In genomic region chr4:6777636-6778281, GRCh38 we compare ENCODE assay signal across 13 cellular contexts. TPM values are rescaled to one million over a fixed set of nuclear protein-coding genes. Genes with fewer than 3 reads are reported as not detected.
DNase-seq lines count a peak whose midpoint lies in the region; ATAC-seq and TF ChIP-seq lines count a peak whose summit lies in the region.
"Had no signal": no experiment of that assay in that cellular context is flagged by ENCODE, and none has a peak within 500 bp of the region (broad histone marks: within the 10 kb centered on the region; RNA-seq: fewer than 3 reads in every experiment).

No MANE protein-coding gene starts in this region.

- CTCF ChIA-PET in activated CD8-positive, alpha-beta T cell treated with anti-CD3 and anti-CD28 coated beads, Interleukin-2, amount 10 ng/mL, durations not matched to agents 7 days and 5 days (lab: Charles Lee) = interaction anchor here (0.6 to 3.4 kb wide), 6 partner anchors 9 to 293 kb away, joined by 3 to 29 read pairs (median 5); no protein-coding TSS in a partner anchor

- no peaks in the 10 kb centered on the region for H4K20me1 ChIP-seq in osteoblast (ENCODE audit: insufficient read depth, low read length)

- H3K9me3 Mint-ChIP-seq in activated CD4-positive, alpha-beta T cell treated with anti-CD3 and anti-CD28 coated beads, Interleukin-2, amount 10 ng/mL, durations not matched to agents 24 days and 14 days = no peaks in the 10 kb centered on the region
- no peaks in the 10 kb centered on the region for H3K9me3 Mint-ChIP-seq in activated CD8-positive, alpha-beta T cell treated with anti-CD3 and anti-CD28 coated beads, Interleukin-2, amount 10 ng/mL, durations not matched to agents 7 days and 5 days (ENCODE audit: insufficient read depth)

- H3K27ac Mint-ChIP-seq in activated CD4-positive, alpha-beta T cell treated with anti-CD3 and anti-CD28 coated beads, Interleukin-2, amount 10 ng/mL, durations not matched to agents 24 days and 14 days = peak overlapping the region; percentile 79
- H3K27ac Mint-ChIP-seq in activated CD8-positive, alpha-beta T cell treated with anti-CD3 and anti-CD28 coated beads, Interleukin-2, amount 10 ng/mL, durations not matched to agents 7 days and 5 days = peak overlapping the region; percentile 84

- H3K27ac ChIP-seq in KOPT-K1 (ENCODE audit: low read depth, low read length, poor library complexity, severe bottlenecking) = peak overlapping the region; percentile 33
- H3K27ac ChIP-seq in osteoblast (ENCODE audit: low read depth, low read length) = no peak overlapping the region
- H3K27ac ChIP-seq: gastroesophageal sphincter, vagina had no signal

- no peak overlapping the region for H3K4me3 ChIP-seq in osteoblast (ENCODE audit: insufficient read depth, low read length)
- H3K4me3 ChIP-seq: gastroesophageal sphincter, vagina had no signal

- H2AFZ ChIP-seq in osteoblast (ENCODE audit: low read length) = no peak overlapping the region

- DNase-seq in activated CD4-positive, alpha-beta T cell treated with anti-CD3 and anti-CD28 coated beads, Interleukin-2, amount 10 ng/mL, durations not matched to agents 24 days and 14 days = peak; percentile 65
- DNase-seq in activated CD4-positive, alpha-beta T cell treated with anti-CD3 and anti-CD28 coated beads, Interleukin-2, amount 50 U/mL, for 4 hours = no peak
- DNase-seq in activated CD8-positive, alpha-beta T cell treated with anti-CD3 and anti-CD28 coated beads, Interleukin-2, amount 10 ng/mL, durations not matched to agents 7 days and 5 days = peak; percentile 44
- DNase-seq in osteoblast (ENCODE audit: insufficient read length, low spot score, missing footprints) (peak; percentile 23), A172 (ENCODE audit: low spot score) (no peak), globus pallidus (ENCODE audit: low spot score) (no peak)
- DNase-seq: activated naive CD4-positive, alpha-beta T cell; NCI-H1417 treated with DMSO at 0.1 percent for 48 hours; NCI-H82 had no signal

- peaks cover 15% of the 10 kb centered on the region for H3K27me3 ChIP-seq in osteoblast (ENCODE audit: insufficient read depth, low read length)
- H3K27me3 ChIP-seq: vagina had no signal

- H3K9me3 ChIP-seq in KOPT-K1 (ENCODE audit: insufficient read depth, low read length, poor library complexity, severe bottlenecking) = no peaks in the 10 kb centered on the region
- no peaks in the 10 kb centered on the region for H3K9me3 ChIP-seq in osteoblast (ENCODE audit: low read depth, low read length)
- H3K9me3 ChIP-seq: gastroesophageal sphincter, vagina had no signal

- H3K79me2 ChIP-seq in osteoblast (ENCODE audit: insufficient read depth, low read length) = no peaks in the 10 kb centered on the region

- POLR2A ChIA-PET in activated CD8-positive, alpha-beta T cell treated with anti-CD3 and anti-CD28 coated beads, Interleukin-2, amount 10 ng/mL, durations not matched to agents 7 days and 5 days (lab: Charles Lee) = interaction anchor here (0.6 to 1.4 kb wide), 4 partner anchors 10 to 290 kb away, joined by 3 to 6 read pairs (median 4); partner anchors contain the start of gene GRPEL1

- no peak for TF ChIP-seq CTCF in osteoblast (IDR thresholded peaks at IDR 0.05; ENCODE audit: extremely low read depth, low read depth, low read length)

- no peak for ATAC-seq in activated CD8-positive, alpha-beta T cell treated with anti-CD3 and anti-CD28 coated beads, Interleukin-2, amount 10 ng/mL, durations not matched to agents 7 days and 5 days
- ATAC-seq in GM18870 (IDR thresholded peaks at IDR 0.05; ENCODE audit: unreplicated experiment) = no peak
- ATAC-seq: gastroesophageal sphincter had no signal

- H3K36me3 ChIP-seq in KOPT-K1 (ENCODE audit: insufficient read depth, low read length) (no peaks in the 10 kb centered on the region), osteoblast (ENCODE audit: insufficient read depth, low read length) (no peaks in the 10 kb centered on the region)
- H3K36me3 ChIP-seq: gastroesophageal sphincter, vagina had no signal

- H3K4me1 ChIP-seq in osteoblast (ENCODE audit: insufficient read depth, low read length) = peaks cover under 1% of the 10 kb centered on the region

- H3K4me3 Mint-ChIP-seq in activated CD4-positive, alpha-beta T cell treated with anti-CD3 and anti-CD28 coated beads, Interleukin-2, amount 10 ng/mL, durations not matched to agents 24 days and 14 days = peak overlapping the region; percentile 37
- peak overlapping the region; percentile 15 for H3K4me3 Mint-ChIP-seq in activated CD8-positive, alpha-beta T cell treated with anti-CD3 and anti-CD28 coated beads, Interleukin-2, amount 10 ng/mL, durations not matched to agents 7 days and 5 days

- no peaks in the 10 kb centered on the region for H3K36me3 Mint-ChIP-seq in activated CD4-positive, alpha-beta T cell treated with anti-CD3 and anti-CD28 coated beads, Interleukin-2, amount 10 ng/mL, durations not matched to agents 24 days and 14 days (ENCODE audit: low read depth)
- no peaks in the 10 kb centered on the region for H3K36me3 Mint-ChIP-seq in activated CD8-positive, alpha-beta T cell treated with anti-CD3 and anti-CD28 coated beads, Interleukin-2, amount 10 ng/mL, durations not matched to agents 7 days and 5 days (ENCODE audit: low read depth)

- H3K4me2 ChIP-seq in osteoblast (ENCODE audit: insufficient read depth, low read length) = no peak overlapping the region

- H3K27me3 Mint-ChIP-seq in activated CD4-positive, alpha-beta T cell treated with anti-CD3 and anti-CD28 coated beads, Interleukin-2, amount 10 ng/mL, durations not matched to agents 24 days and 14 days = peaks cover 7% of the 10 kb centered on the region
- no peaks in the 10 kb centered on the region for H3K27me3 Mint-ChIP-seq in activated CD8-positive, alpha-beta T cell treated with anti-CD3 and anti-CD28 coated beads, Interleukin-2, amount 10 ng/mL, durations not matched to agents 7 days and 5 days (ENCODE audit: low read depth)

- intact Hi-C loops in activated CD4-positive, alpha-beta T cell treated with anti-CD3 and anti-CD28 coated beads, Interleukin-2, amount 10 ng/mL, durations not matched to agents 24 days and 14 days (cut with micrococcal nuclease) = no loop called here

- H3K4me1 Mint-ChIP-seq in activated CD4-positive, alpha-beta T cell treated with anti-CD3 and anti-CD28 coated beads, Interleukin-2, amount 10 ng/mL, durations not matched to agents 24 days and 14 days = peaks cover 35% of the 10 kb centered on the region
- H3K4me1 Mint-ChIP-seq in activated CD8-positive, alpha-beta T cell treated with anti-CD3 and anti-CD28 coated beads, Interleukin-2, amount 10 ng/mL, durations not matched to agents 7 days and 5 days (ENCODE audit: low read depth) = peaks cover 62% of the 10 kb centered on the region

RNA-seq across cellular contexts. Expression of gene KIAA0232, which starts 4.8 kb away (rescaled TPM):
- total RNA-seq in activated CD4-positive, alpha-beta T cell treated with anti-CD3 and anti-CD28 coated beads, Interleukin-2, amount 10 ng/mL, durations not matched to agents 24 days and 14 days = 13.6 and 16.7 TPM in 2 replicates
- 10 to 100 TPM; 18.4 to 19.5 TPM for total RNA-seq in activated CD8-positive, alpha-beta T cell treated with anti-CD3 and anti-CD28 coated beads, Interleukin-2, amount 10 ng/mL, durations not matched to agents 7 days and 5 days
- 23.9 and 25.0 TPM in 2 replicates for total RNA-seq in osteoblast
- 21.6 and 22.6 TPM in 2 replicates for total RNA-seq in A172 (2014; rRNA removed; shearing (Covaris generic))

Comparison
In these comparisons a context has a peak if more than half of its experiments do, and no peak if none do; other contexts are left out.
1. DNase-seq: peak in activated CD4-positive, alpha-beta T cell treated with anti-CD3 and anti-CD28 coated beads, Interleukin-2, amount 10 ng/mL, durations not matched to agents 24 days and 14 days (single experiment), activated CD8-positive, alpha-beta T cell treated with anti-CD3 and anti-CD28 coated beads, Interleukin-2, amount 10 ng/mL, durations not matched to agents 7 days and 5 days (single experiment) and osteoblast (single experiment); none in activated CD4-positive, alpha-beta T cell treated with anti-CD3 and anti-CD28 coated beads, Interleukin-2, amount 50 U/mL, for 4 hours (0 of 2), A172 (single experiment) and globus pallidus (single experiment).